Comparison of ENCODE assay signal across 17 cellular contexts in genomic region chr4:41665808-41666207, GRCh38.
DNase-seq lines count a peak whose midpoint lies in the region; FAIRE-seq and TF ChIP-seq lines count a peak whose summit lies in the region.
"Had no signal": no experiment of that assay in that cellular context is flagged by ENCODE, and none has a peak within 500 bp of the region (broad histone marks: within the 10 kb centered on the region; RNA-seq: fewer than 3 reads in every experiment).

No MANE protein-coding gene starts in this region.

- DNase-seq in SK-MEL-5 (ENCODE audit: low read depth, low spot score) (peak; percentile 59), epithelial cell of esophagus (ENCODE audit: low read depth) (peak; percentile 9), frontal cortex (ENCODE audit: low spot score in 2 of 2) (no peak), G401 (ENCODE audit: low spot score) (no peak), mucosa of gallbladder (ENCODE audit: low spot score) (no peak)
- DNase-seq in stimulated activated CD4-positive, alpha-beta T cell treated with anti-CD3 and anti-CD28 coated beads, Interleukin-2, amount 100 ng/mL, for 24 hours = no peak
- DNase-seq: C1 segment of cervical spinal cord; Caco-2; CD4-positive, alpha-beta memory T cell; DMS153; DND-41; GDM1; GM23248; H7; HCEC 1CT had no signal

- peak; percentile 36 for FAIRE-seq in frontal cortex (lab: Jason Lieb, UNC)
- FAIRE-seq: GM12878, H1 had no signal

- in situ Hi-C loops in SK-MEL-5 (cut with HindIII; ENCODE audit: low pct_unique_long_range_greater_than_20kb, low sequenced_read_pairs) = no loop called here
- in situ Hi-C loops in G401 (cut with HindIII; ENCODE audit: low sequenced_read_pairs) = no loop called here

- H3K4me3 ChIP-seq in epithelial cell of esophagus (ENCODE audit: low read length) = no peak overlapping the region
- H3K4me3 ChIP-seq: GM12878, GM23248 had no signal

- no peak for TF ChIP-seq CTCF in epithelial cell of esophagus (IDR thresholded peaks at IDR 0.05; ENCODE audit: insufficient read depth, low read depth, low read length, missing control alignments)

Comparison
In these comparisons a context has a peak if more than half of its experiments do, and no peak if none do; other contexts are left out.
1. DNase-seq: peak in SK-MEL-5 (single experiment) and epithelial cell of esophagus (single experiment); none in frontal cortex (0 of 2), G401 (single experiment), mucosa of gallbladder (single experiment) and stimulated activated CD4-positive, alpha-beta T cell treated with anti-CD3 and anti-CD28 coated beads, Interleukin-2, amount 100 ng/mL, for 24 hours (0 of 2).